In genomic region chr13:19782049-19782726, GRCh38 we compare ENCODE assay signal across 8 cellular contexts. TPM values are rescaled to one million over a fixed set of nuclear protein-coding genes. Genes with fewer than 3 reads are reported as not detected.
DNase-seq lines count a peak whose midpoint lies in the region; ATAC-seq and TF ChIP-seq lines count a peak whose summit lies in the region.

No MANE protein-coding gene starts in this region.

- no peak for TF ChIP-seq CTCF in epithelial cell of esophagus (IDR thresholded peaks at IDR 0.05; ENCODE audit: insufficient read depth, low read depth, low read length, missing control alignments)

- DNase-seq in NCI-H526 (lab: John Stamatoyannopoulos, UW) (peak; percentile 56 to 89), activated T-cell treated with anti-CD3 and anti-CD28 coated beads for 4 hours (peak; percentile 22), epithelial cell of esophagus (ENCODE audit: low read depth) (peak; percentile 57), mucosa of gallbladder (ENCODE audit: low spot score) (peak; percentile 45), COLO829 (ENCODE audit: low spot score) (no peak)
- DNase-seq in stimulated activated CD8-positive, alpha-beta memory T cell treated with anti-CD3 and anti-CD28 coated beads, Interleukin-4, amount 100 ng/mL, for 4 hours (ENCODE audit: low read depth in 2 of 2, low spot score in 1 of 2), result peak; percentile 4 to 14

- TF ChIP-seq POLR2A in GM18505 (IDR thresholded peaks at IDR 0.05; ENCODE audit: borderline replicate concordance, extremely low read depth, insufficient read depth, insufficient read length), result no peak

- peak overlapping the region; percentile 79 for H3K4me3 ChIP-seq in epithelial cell of esophagus (ENCODE audit: low read length)

- peak; percentile 37 for ATAC-seq in GM18505 (IDR thresholded peaks at IDR 0.05; ENCODE audit: unreplicated experiment)
- peak; percentile 39 for ATAC-seq in HG02798 (IDR thresholded peaks at IDR 0.05; ENCODE audit: poor library complexity, unreplicated experiment)

RNA-seq across cellular contexts. Expression of gene PSPC1, which starts 0.6 kb away (rescaled TPM):
- 40.0 TPM for total RNA-seq in mucosa of gallbladder
